1 cellular context compared by ENCODE assay signal in genomic region chr9:129888085-129888808, GRCh38.
TF ChIP-seq lines count a peak whose summit lies in the region.

No MANE protein-coding gene starts in this region.

TF ChIP-seq in K562, 482 proteins besides CTCF, POLR2A, EP300 and RAD21 (continued from another document):
- TF ChIP-seq ZBTB11 (CRISPR knock-in tag; IDR thresholded peaks at IDR 0.05) (peak in 1 of 3 experiments; percentile 67; a peak in 2 of 6 replicates), FOXM1 (IDR thresholded peaks at IDR 0.05; ENCODE audit: low read depth) (no peak), FOXM1 (CRISPR knock-in tag; IDR thresholded peaks at IDR 0.05; ENCODE audit: low read depth) (no peak), RERE (CRISPR knock-in tag; IDR thresholded peaks at IDR 0.05; ENCODE audit: borderline replicate concordance) (no peak), ZBTB34 (CRISPR knock-in tag; IDR thresholded peaks at IDR 0.05) (no peak), MGA (IDR thresholded peaks at IDR 0.05) (no peak), RBM14 (IDR thresholded peaks at IDR 0.05; ENCODE audit: borderline replicate concordance, insufficient read depth, low read depth, low read length) (no peak), ADNP (tag; IDR thresholded peaks at IDR 0.05) (no peak), ZFP36 (IDR thresholded peaks at IDR 0.05; ENCODE audit: low read depth, low read length, partially characterized antibody) (no peak), HNRNPH1 (optimal IDR thresholded peaks at IDR 0.05; ENCODE audit: low read depth, low read length) (no peak), ATF3 (IDR thresholded peaks at IDR 0.05) (no peak), ATF3 (CRISPR knock-in tag; conservative IDR thresholded peaks at IDR 0.05) (peak; percentile 45; the same call in 1 of the 2 replicates), ZNF274 (IDR thresholded peaks at IDR 0.05; ENCODE audit: borderline replicate concordance, low read depth, low read length) (no peak)
